In the genomic region with DNA sequence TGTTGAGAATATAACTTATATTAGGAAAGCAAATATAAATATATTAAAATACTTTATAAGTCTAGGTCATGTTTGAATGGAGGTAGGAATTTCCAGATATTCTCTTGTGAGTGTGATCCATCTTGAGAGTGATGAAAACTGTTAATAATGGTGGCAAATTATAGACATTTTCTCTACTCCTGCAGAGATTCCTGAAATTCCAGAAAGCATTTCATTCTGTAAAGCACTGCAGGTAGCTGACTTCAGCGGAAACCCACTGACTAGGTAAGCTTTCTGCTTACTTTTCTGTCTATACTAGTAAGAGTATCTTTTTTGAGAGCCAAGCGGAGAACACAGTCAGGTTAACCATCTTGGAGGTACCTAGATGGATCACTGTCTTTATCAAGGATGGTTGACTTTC, we compare ENCODE assay signal across 23 cellular contexts.
"Had no signal": no experiment of that assay in that cellular context is flagged by ENCODE, and none has a peak within 500 bp of the region (broad histone marks: within the 10 kb centered on the region; RNA-seq: fewer than 3 reads in every experiment).

No MANE protein-coding gene starts in this region.

- H3K27ac ChIP-seq: SJSA1, SK-N-MC had no signal

- H3K4me3 Mint-ChIP-seq: IgD-negative memory B cell had no signal

- H3K27me3 ChIP-seq: MG63, SJSA1 had no signal

- H3K36me3 ChIP-seq: MG63, SJSA1 had no signal

- DNase-seq: Karpas-422, KG1, MG63, NCI-H1092, NCI-H1105 treated with DMSO at 0.1 percent for 48 hours, NCI-H1417 treated with DMSO at 0.1 percent for 48 hours, NCI-H146, NCI-H1694 treated with DMSO at 0.1 percent for 48 hours, NCI-H1930, NCI-H2081, NCI-H2107, NCI-H2227 treated with DMSO at 0.1 percent for 48 hours, NCI-H524, NCI-H526 treated with DMSO at 0.1 percent for 48 hours, NCI-H748 treated with DMSO at 0.1 percent for 48 hours, Right ventricle myocardium superior, RPMI8226, SIG-M5 had no signal

- FAIRE-seq: HepG2, RCC 7860 had no signal

- H3K27ac Mint-ChIP-seq: IgD-negative memory B cell had no signal

- ATAC-seq: HepG2 had no signal

- H3K4me3 ChIP-seq: MG63, SJSA1, SK-N-MC had no signal

- H3K27me3 Mint-ChIP-seq: IgD-negative memory B cell had no signal

- H3K9me3 ChIP-seq: MG63, SJSA1 had no signal

- H3K4me1 Mint-ChIP-seq: IgD-negative memory B cell had no signal
